In the genomic region with DNA sequence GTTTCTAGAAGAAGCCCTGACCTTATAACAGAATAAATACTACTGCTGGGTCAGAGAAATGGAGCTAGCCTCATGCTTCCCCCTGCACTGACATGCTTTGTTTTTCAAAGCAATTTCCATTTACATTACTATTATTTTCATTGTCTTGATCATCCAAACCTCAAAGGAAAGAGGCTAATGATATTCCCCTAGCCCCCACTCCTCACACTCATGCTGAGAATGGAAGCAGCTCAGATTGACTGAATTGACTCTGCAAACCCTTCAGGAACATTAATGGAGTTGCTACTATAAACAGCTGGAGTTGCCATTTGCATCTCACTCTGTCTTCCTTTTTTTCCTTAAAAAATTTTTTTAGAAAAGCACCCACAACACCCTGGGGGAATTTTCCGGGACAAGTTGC, we compare ENCODE assay signal across 26 cellular contexts.
"Had no signal": no experiment of that assay in that cellular context is flagged by ENCODE, and none has a peak within 500 bp of the region (broad histone marks: within the 10 kb centered on the region; RNA-seq: fewer than 3 reads in every experiment).

No MANE protein-coding gene starts in this region.

- DNase-seq: cortex of kidney; dorsolateral prefrontal cortex; effector CD8-positive, alpha-beta T cell; foreskin melanocyte; heart left ventricle; hypothalamus; immature natural killer cell; left ventricle myocardium inferior; lower lobe of right lung; natural killer cell; occipital lobe; psoas muscle; retina; right lobe of liver; spleen; stimulated activated CD4-positive, alpha-beta T cell treated with anti-CD3 and anti-CD28 coated beads, Interleukin-15, amount 100 ng/mL, for 24 hours; stimulated activated CD4-positive, alpha-beta T cell treated with anti-CD3 and anti-CD28 coated beads, Interleukin-1b, Interleukin-23, amount 100 ng/mL, for 48 hours; stimulated activated CD4-positive, alpha-beta T cell treated with anti-CD3 and anti-CD28 coated beads, Interleukin-4, amount 100 ng/mL, for 24 hours; tibial artery; upper lobe of left lung; uterus had no signal

- H3K4me3 Mint-ChIP-seq: immature natural killer cell; memory B cell; mesothelial cell of epicardium; natural killer cell; neural crest cell; stimulated activated memory B cell treated with anti-CD40 and anti-IgM and Interleukin-4, amounts not matched to agents 10 μg/mL and 1 μg/mL and 100 μg/mL, for 72 hours; stimulated activated naive CD8-positive, alpha-beta T cell treated with anti-CD3 and anti-CD28 coated beads, Interleukin-15, Interleukin-2, amounts not matched to agents 100 ng/mL and 50 ng/mL, for 24 hours had no signal

- H3K4me3 ChIP-seq: dorsolateral prefrontal cortex, heart left ventricle, left ventricle myocardium inferior, lower lobe of right lung, psoas muscle, right lobe of liver, spleen, tibial artery, upper lobe of left lung, uterus had no signal

- H3K9me3 Mint-ChIP-seq: stimulated activated memory B cell treated with anti-CD40 and anti-IgM and Interleukin-4, amounts not matched to agents 10 μg/mL and 1 μg/mL and 100 μg/mL, for 72 hours; stimulated activated naive CD8-positive, alpha-beta T cell treated with anti-CD3 and anti-CD28 coated beads, Interleukin-15, Interleukin-2, amounts not matched to agents 100 ng/mL and 50 ng/mL, for 24 hours had no signal

- H3K4me1 Mint-ChIP-seq: immature natural killer cell; memory B cell; natural killer cell; stimulated activated memory B cell treated with anti-CD40 and anti-IgM and Interleukin-4, amounts not matched to agents 10 μg/mL and 1 μg/mL and 100 μg/mL, for 72 hours had no signal

- ATAC-seq: heart left ventricle; lower lobe of right lung; natural killer cell; psoas muscle; right lobe of liver; stimulated activated memory B cell treated with anti-CD40 and anti-IgM and Interleukin-4, amounts not matched to agents 10 μg/mL and 1 μg/mL and 100 μg/mL, for 72 hours had no signal

- H3K27ac ChIP-seq: dorsolateral prefrontal cortex, heart left ventricle, left ventricle myocardium inferior, lower lobe of right lung, psoas muscle, right lobe of liver, spleen, tibial artery, upper lobe of left lung, uterus had no signal

- H3K27me3 ChIP-seq: heart left ventricle, right lobe of liver, tibial artery, upper lobe of left lung, uterus had no signal

- H3K27ac Mint-ChIP-seq: immature natural killer cell; memory B cell; natural killer cell; stimulated activated memory B cell treated with anti-CD40 and anti-IgM and Interleukin-4, amounts not matched to agents 10 μg/mL and 1 μg/mL and 100 μg/mL, for 72 hours; stimulated activated naive CD8-positive, alpha-beta T cell treated with anti-CD3 and anti-CD28 coated beads, Interleukin-15, Interleukin-2, amounts not matched to agents 100 ng/mL and 50 ng/mL, for 24 hours had no signal

- H3K36me3 ChIP-seq: heart left ventricle, left ventricle myocardium inferior, lower lobe of right lung, right lobe of liver, spleen, tibial artery, upper lobe of left lung, uterus had no signal

- H3K9me3 ChIP-seq: lower lobe of right lung, psoas muscle, right lobe of liver, tibial artery, upper lobe of left lung, uterus had no signal

- H3K36me3 Mint-ChIP-seq: memory B cell; mesothelial cell of epicardium; natural killer cell; stimulated activated memory B cell treated with anti-CD40 and anti-IgM and Interleukin-4, amounts not matched to agents 10 μg/mL and 1 μg/mL and 100 μg/mL, for 72 hours had no signal

- H3K4me1 ChIP-seq: lower lobe of right lung, right lobe of liver, spleen, upper lobe of left lung, uterus had no signal
